Comparison of ENCODE assay signal across 12 cellular contexts in the genomic region with DNA sequence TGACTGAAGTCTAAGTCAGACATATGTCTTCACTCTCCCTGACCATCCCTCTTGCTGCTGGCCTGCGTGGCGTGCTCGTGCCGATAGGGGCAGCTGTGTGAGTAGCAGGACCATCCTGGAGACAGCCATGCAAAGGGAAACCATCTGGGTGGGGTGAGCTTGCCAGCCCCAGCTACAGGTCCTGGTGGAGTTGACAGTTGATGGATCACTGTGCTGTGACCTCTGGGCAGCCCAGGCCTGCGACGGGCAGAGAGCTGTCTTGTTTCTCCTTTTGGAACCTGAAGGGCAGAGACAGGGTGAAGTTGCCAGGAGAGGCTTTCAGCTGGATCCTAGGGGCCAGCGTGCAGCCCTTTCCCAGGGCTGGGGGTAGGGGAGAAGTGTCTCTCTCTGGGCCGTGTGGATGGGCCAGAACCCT. TPM values are rescaled to one million over a fixed set of nuclear protein-coding genes. Genes with fewer than 3 reads are reported as not detected.
DNase-seq lines count a peak whose midpoint lies in the region; ATAC-seq and TF ChIP-seq lines count a peak whose summit lies in the region.
"Had no signal": no experiment of that assay in that cellular context is flagged by ENCODE, and none has a peak within 500 bp of the region (broad histone marks: within the 10 kb centered on the region; RNA-seq: fewer than 3 reads in every experiment).

No MANE protein-coding gene starts in this region.

- H3K9me3 Mint-ChIP-seq in progenitor cell of endocrine pancreas (ENCODE audit: low read depth) (no peaks in the 10 kb centered on the region), Calu3 (ENCODE audit: low read depth, unreplicated experiment) (no peaks in the 10 kb centered on the region)
- H3K9me3 Mint-ChIP-seq: naive thymus-derived CD8-positive, alpha-beta T cell had no signal

- TF ChIP-seq CTCF in BJ (IDR thresholded peaks at IDR 0.05; ENCODE audit: insufficient read depth, low read depth, low read length), result peak; percentile 40
- peak in 2 of 3 experiments; percentile 24 to 29 for TF ChIP-seq CTCF in ascending aorta (IDR thresholded peaks at IDR 0.05)
- peak; percentile 48 for TF ChIP-seq CTCF in progenitor cell of endocrine pancreas (IDR thresholded peaks at IDR 0.05; ENCODE audit: unreplicated experiment)
- TF ChIP-seq CTCF in mucosa of descending colon (IDR thresholded peaks at IDR 0.05), result no peak
- no peak for TF ChIP-seq CTCF in Calu3 (IDR thresholded peaks at IDR 0.05; ENCODE audit: unreplicated experiment)

- H3K4me3 ChIP-seq in BJ (ENCODE audit: low read depth, low read length) (no peak overlapping the region), ascending aorta (no peak overlapping the region), mucosa of descending colon (no peak overlapping the region)

- peaks cover 27 to 75% of the 10 kb centered on the region in 2 donors for H3K4me1 ChIP-seq in ascending aorta
- peaks cover 5% of the 10 kb centered on the region for H3K4me1 ChIP-seq in mucosa of descending colon (ENCODE audit: low read depth)

- H3K27ac Mint-ChIP-seq in progenitor cell of endocrine pancreas (peak overlapping the region; percentile 0), Calu3 (ENCODE audit: unreplicated experiment) (no peak overlapping the region)

- ATAC-seq in left ventricle myocardium superior (peak; percentile 50), GM21515 (IDR thresholded peaks at IDR 0.05; ENCODE audit: unreplicated experiment) (no peak), mucosa of descending colon (no peak)
- ATAC-seq: naive thymus-derived CD8-positive, alpha-beta T cell had no signal

- DNase-seq in BJ (ENCODE audit: low read depth) (no peak), ascending aorta (ENCODE audit: low spot score in 2 of 2) (no peak), left ventricle myocardium superior (peak; percentile 62), progenitor cell of endocrine pancreas (ENCODE audit: low spot score, unreplicated experiment) (no peak), mucosa of descending colon (no peak), Calu3 (no peak), Ammon's horn (ENCODE audit: low spot score) (no peak)
- DNase-seq: activated gamma-delta T cell treated with Interleukin-2 at 50 U/mL for 16 hours; naive thymus-derived CD8-positive, alpha-beta T cell; NCI-H1930 had no signal

- H3K36me3 Mint-ChIP-seq in progenitor cell of endocrine pancreas (ENCODE audit: insufficient read depth), result no peaks in the 10 kb centered on the region
- no peaks in the 10 kb centered on the region for H3K36me3 Mint-ChIP-seq in Calu3 (ENCODE audit: insufficient read depth, unreplicated experiment)

- intact Hi-C loops in ascending aorta (cut with DNase I) (loop anchor here (2.0 to 5.0 kb wide), 3 partner anchors 19 to 120 kb away; no protein-coding TSS in a partner anchor), left ventricle myocardium superior (cut with micrococcal nuclease) (no loop called here), mucosa of descending colon (cut with DNase I, micrococcal nuclease) (no loop called here), Calu3 (cut with micrococcal nuclease; ENCODE audit: unreplicated experiment) (no loop called here)

- no peaks in the 10 kb centered on the region for H3K36me3 ChIP-seq in BJ (ENCODE audit: control insufficient read depth, insufficient read depth, low read length)
- no peaks in the 10 kb centered on the region for H3K36me3 ChIP-seq in ascending aorta
- H3K36me3 ChIP-seq in mucosa of descending colon (ENCODE audit: low read depth), result no peaks in the 10 kb centered on the region

- CTCF ChIA-PET in BJ (lab: Yijun Ruan, JAX) (interaction anchor here (0.8 to 6.8 kb wide), 3 partner anchors 44 to 194 kb away, joined by 3 to 42 read pairs (median 11); partner anchors contain the start of gene GRK5), Calu3 (lab: Charles Lee) (no interaction called here)

- POLR2A ChIA-PET in BJ (lab: Charles Lee), result no interaction called here

- peak overlapping the region; percentile 95 to 97 for H3K27ac ChIP-seq in ascending aorta
- H3K27ac ChIP-seq: RWPE1 had no signal

- no peak overlapping the region for H3K4me3 Mint-ChIP-seq in progenitor cell of endocrine pancreas (ENCODE audit: low read depth)
- H3K4me3 Mint-ChIP-seq in Calu3 (ENCODE audit: low read depth, unreplicated experiment), result no peak overlapping the region
- H3K4me3 Mint-ChIP-seq: naive thymus-derived CD8-positive, alpha-beta T cell had no signal

- H3K4me1 Mint-ChIP-seq in progenitor cell of endocrine pancreas (ENCODE audit: low read depth) (peaks cover 37% of the 10 kb centered on the region), Calu3 (ENCODE audit: low read depth, unreplicated experiment) (peaks cover 11% of the 10 kb centered on the region)

- no peaks in the 10 kb centered on the region for H3K9me3 ChIP-seq in ascending aorta
- no peaks in the 10 kb centered on the region for H3K9me3 ChIP-seq in mucosa of descending colon

- no peaks in the 10 kb centered on the region for H3K27me3 Mint-ChIP-seq in progenitor cell of endocrine pancreas
- no peaks in the 10 kb centered on the region for H3K27me3 Mint-ChIP-seq in Calu3 (ENCODE audit: unreplicated experiment)
- H3K27me3 Mint-ChIP-seq: naive thymus-derived CD8-positive, alpha-beta T cell had no signal

- H3K27me3 ChIP-seq in BJ (ENCODE audit: control insufficient read depth, insufficient read depth, low read length) (no peaks in the 10 kb centered on the region), ascending aorta (no peaks in the 10 kb centered on the region)

- no TSS peak for BruUV-seq in Calu3 (replicated peaks; lab: Mats Ljungman, UMichigan)

RNA-seq across cellular contexts. Expression of gene GRK5, which starts 44.7 kb away (rescaled TPM):
- polyA plus RNA-seq in BJ (2011; rRNA removed), result 14.7 and 20.8 TPM in 2 replicates
- polyA minus RNA-seq in BJ (2011; rRNA and poly(A)+ RNA removed), result 7.6 and 8.3 TPM in 2 replicates
- total RNA-seq in ascending aorta, result 75.5 TPM
- 43.4 TPM for total RNA-seq in left ventricle myocardium superior
- total RNA-seq in progenitor cell of endocrine pancreas, result 21.6 and 23.0 TPM in 2 replicates
- 10 to 100 TPM in 1 of 3 donors, 1 to 10 TPM in 2; 6.6 to 27.1 (median 8.3) TPM for total RNA-seq in mucosa of descending colon
- total RNA-seq in Calu3 (2022), result 2.4 and 4.4 TPM in 2 replicates

Comparison
In these comparisons a context has a peak if more than half of its experiments do, and no peak if none do; other contexts are left out.
1. CTCF ChIP-seq: peak in BJ (single experiment), ascending aorta (2 of 3) and progenitor cell of endocrine pancreas (single experiment); none in mucosa of descending colon (single experiment) and Calu3 (single experiment).